In genomic region chr17:41812176-41813038, GRCh38 we compare ENCODE assay signal across 1 cellular context.
A peak's percentile ranks its signal among the peaks of the same experiment; 100 is the strongest.
TF ChIP-seq lines count a peak whose summit lies in the region.

TSS of gene FKBP10 (plus strand) at chr17:41813004. CDS start at chr17:41813035, 31 bp downstream.

TF ChIP-seq in HCT116, 20 proteins besides CTCF, POLR2A, EP300 and RAD21 (continued from another document):
- TF ChIP-seq REST (IDR thresholded peaks at IDR 0.05; ENCODE audit: low read depth) (no peak), CBX3 (IDR thresholded peaks at IDR 0.05; ENCODE audit: low read depth) (no peak), ZFX (IDR thresholded peaks at IDR 0.05) (no peak), FOSL1 (IDR thresholded peaks at IDR 0.05; ENCODE audit: low read depth) (peak; percentile 76), ELF1 (IDR thresholded peaks at IDR 0.05; ENCODE audit: borderline replicate concordance, low read depth) (no peak)
